Comparison of ENCODE assay signal across 18 cellular contexts in genomic region chr2:75041791-75042231, GRCh38.
DNase-seq lines count a peak whose midpoint lies in the region; ATAC-seq and TF ChIP-seq lines count a peak whose summit lies in the region.
"Had no signal": no experiment of that assay in that cellular context is flagged by ENCODE, and none has a peak within 500 bp of the region (broad histone marks: within the 10 kb centered on the region; RNA-seq: fewer than 3 reads in every experiment).

No MANE protein-coding gene starts in this region.

- DNase-seq in IMR-90, result peak; percentile 5
- DNase-seq in esophagus muscularis mucosa (ENCODE audit: extremely low spot score), result peak; percentile 29
- no peak for DNase-seq in lower lobe of right lung
- no peak for DNase-seq in activated naive CD4-positive, alpha-beta T cell (lab: John Stamatoyannopoulos, UW)
- no peak for DNase-seq in endothelial cell (ENCODE audit: low spot score)
- DNase-seq in thyroid gland, result no peak
- DNase-seq: activated naive CD8-positive, alpha-beta T cell treated with anti-CD3 and anti-CD28 coated beads, Interleukin-2, amount 50 U/mL, for 24 hours; effector CD4-positive, alpha-beta T cell; KG1; NCI-H1092; NCI-H510A; retina had no signal

- TF ChIP-seq POLR2A in IMR-90 (IDR thresholded peaks at IDR 0.05; ENCODE audit: low read depth, low read length) (no peak), esophagus muscularis mucosa (IDR thresholded peaks at IDR 0.05; ENCODE audit: low read depth) (no peak), thyroid gland (IDR thresholded peaks at IDR 0.05) (no peak)

- no peak overlapping the region for H3K4me3 Mint-ChIP-seq in endothelial cell (ENCODE audit: unreplicated experiment)
- H3K4me3 Mint-ChIP-seq: activated naive CD8-positive, alpha-beta T cell treated with anti-CD3 and anti-CD28 coated beads, Interleukin-2, amount 50 U/mL, for 24 hours; stimulated activated naive CD8-positive, alpha-beta T cell treated with anti-CD3 and anti-CD28 coated beads, Interleukin-15, Interleukin-2, amounts not matched to agents 100 ng/mL and 50 ng/mL, for 24 hours had no signal

- no peaks in the 10 kb centered on the region for H3K36me3 Mint-ChIP-seq in endothelial cell (ENCODE audit: low read depth, unreplicated experiment)

- no peaks in the 10 kb centered on the region for H3K27me3 Mint-ChIP-seq in endothelial cell (ENCODE audit: unreplicated experiment)
- H3K27me3 Mint-ChIP-seq: activated naive CD8-positive, alpha-beta T cell treated with anti-CD3 and anti-CD28 coated beads, Interleukin-2, amount 50 U/mL, for 24 hours; stimulated activated naive CD8-positive, alpha-beta T cell treated with anti-CD3 and anti-CD28 coated beads, Interleukin-15, Interleukin-2, amounts not matched to agents 100 ng/mL and 50 ng/mL, for 24 hours had no signal

- H3K9me1 ChIP-seq in IMR-90 (ENCODE audit: insufficient read depth, low read length), result peaks cover 4% of the 10 kb centered on the region; the same call in 1 of the 2 replicates

- peak overlapping the region; percentile 62 for H2AK9ac ChIP-seq in IMR-90 (replicated peaks; ENCODE audit: low read depth, low read length, poor library complexity)

- H2AFZ ChIP-seq in IMR-90 (replicated peaks; ENCODE audit: low read length, poor library complexity), result peak overlapping the region; percentile 59

- H4K91ac ChIP-seq in IMR-90 (ENCODE audit: insufficient read depth, low read depth, low read length), result peak overlapping the region; percentile 19; the same call in 1 of the 2 replicates

- H3K27me3 ChIP-seq in BLaER1 (no peaks in the 10 kb centered on the region), IMR-90 (ENCODE audit: control insufficient read depth, insufficient read depth, low read length) (no peaks in the 10 kb centered on the region), esophagus muscularis mucosa (no peaks in the 10 kb centered on the region), lower lobe of right lung (ENCODE audit: low read depth) (no peaks in the 10 kb centered on the region), thyroid gland (no peaks in the 10 kb centered on the region)
- H3K27me3 ChIP-seq: cardiac muscle cell had no signal

- peak overlapping the region in 1 of 2 experiments; percentile 68; a peak in 1 of 4 replicates for H4K8ac ChIP-seq in IMR-90 (ENCODE audit: low read depth in 2 of 2, low read length in 2 of 2)

- H3K9ac ChIP-seq in BLaER1, result no peak overlapping the region
- H3K9ac ChIP-seq in IMR-90 (ENCODE audit: low read depth, low read length), result no peak overlapping the region

- no peak overlapping the region for H2BK20ac ChIP-seq in IMR-90 (ENCODE audit: low read depth, low read length)

- H2BK5ac ChIP-seq in IMR-90 (ENCODE audit: low read depth, low read length, poor library complexity, severe bottlenecking), result no peak overlapping the region

- intact Hi-C loops in IMR-90 (cut with micrococcal nuclease), result no loop called here
- intact Hi-C loops in esophagus muscularis mucosa (cut with DNase I), result no loop called here
- intact Hi-C loops in lower lobe of right lung (cut with DNase I), result no loop called here
- intact Hi-C loops in thyroid gland (cut with DNase I), result no loop called here

- POLR2A ChIA-PET in IMR-90 (lab: Charles Lee; ENCODE audit: unreplicated experiment), result no interaction called here

- 0 out of 2 replicates have a peak overlapping the region, but pooled peaks have one; percentile 38 for H2BK120ac ChIP-seq in IMR-90 (ENCODE audit: low read depth, low read length)

- H3K36me3 ChIP-seq in BLaER1, result no peaks in the 10 kb centered on the region
- H3K36me3 ChIP-seq in IMR-90 (ENCODE audit: control insufficient read depth, insufficient read depth, low read length), result no peaks in the 10 kb centered on the region; the same call in 1 of the 2 replicates
- H3K36me3 ChIP-seq in esophagus muscularis mucosa, result no peaks in the 10 kb centered on the region
- no peaks in the 10 kb centered on the region for H3K36me3 ChIP-seq in lower lobe of right lung
- H3K36me3 ChIP-seq in thyroid gland, result no peaks in the 10 kb centered on the region
- H3K36me3 ChIP-seq: cardiac muscle cell, HAP-1 had no signal

- H4K20me1 ChIP-seq in BLaER1, result no peaks in the 10 kb centered on the region
- H4K20me1 ChIP-seq in IMR-90 (ENCODE audit: insufficient read depth, low read length), result no peaks in the 10 kb centered on the region

- H3K27ac ChIP-seq in BLaER1 (no peak overlapping the region), IMR-90 (ENCODE audit: insufficient read depth, low read length) (no peak overlapping the region), esophagus muscularis mucosa (replicated peaks in 1 of 4) (peak overlapping the region in 1 of 4 donors; percentile 30), lower lobe of right lung (peak overlapping the region; percentile 2), thyroid gland (peak overlapping the region in 1 of 3 donors; percentile 16)
- H3K27ac ChIP-seq: cardiac muscle cell had no signal

- no peak for TF ChIP-seq EP300 in esophagus muscularis mucosa (IDR thresholded peaks at IDR 0.05)

- peak overlapping the region; percentile 32; the same call in 1 of the 2 replicates for H3K4ac ChIP-seq in IMR-90 (ENCODE audit: low read depth, low read length)

- in situ Hi-C loops in IMR-90 (cut with MboI; ENCODE audit: low sequenced_read_pairs), result no loop called here

- no peaks in the 10 kb centered on the region for H3K9me3 Mint-ChIP-seq in endothelial cell (ENCODE audit: unreplicated experiment)
- H3K9me3 Mint-ChIP-seq: activated naive CD8-positive, alpha-beta T cell treated with anti-CD3 and anti-CD28 coated beads, Interleukin-2, amount 50 U/mL, for 24 hours; stimulated activated naive CD8-positive, alpha-beta T cell treated with anti-CD3 and anti-CD28 coated beads, Interleukin-15, Interleukin-2, amounts not matched to agents 100 ng/mL and 50 ng/mL, for 24 hours had no signal

- no peak overlapping the region for H3K4me3 ChIP-seq in BLaER1
- no peak overlapping the region for H3K4me3 ChIP-seq in IMR-90 (ENCODE audit: insufficient read depth, low read depth, low read length)
- no peak overlapping the region for H3K4me3 ChIP-seq in esophagus muscularis mucosa
- H3K4me3 ChIP-seq in lower lobe of right lung, result no peak overlapping the region
- no peak overlapping the region for H3K4me3 ChIP-seq in thyroid gland (replicated peaks in 1 of 3)
- H3K4me3 ChIP-seq: cardiac muscle cell, HAP-1 had no signal

- H3K4me2 ChIP-seq in BLaER1 (peak overlapping the region; percentile 22; the same call in 1 of the 2 replicates), IMR-90 (ENCODE audit: low read depth, low read length) (peak overlapping the region; percentile 5; the same call in 1 of the 2 replicates)

- dilution Hi-C loops in IMR-90 (cut with HindIII; ENCODE audit: low sequenced_read_pairs, unreplicated experiment), result no loop called here

- H3K9me3 ChIP-seq in BLaER1 (no peaks in the 10 kb centered on the region), IMR-90 (ENCODE audit: control insufficient read depth, insufficient read depth, low read length) (no peaks in the 10 kb centered on the region), esophagus muscularis mucosa (no peaks in the 10 kb centered on the region), lower lobe of right lung (no peaks in the 10 kb centered on the region), thyroid gland (no peaks in the 10 kb centered on the region)
- H3K9me3 ChIP-seq: HAP-1 had no signal

- CTCF ChIA-PET in IMR-90 (lab: Yijun Ruan, JAX), result no interaction called here

- H3K18ac ChIP-seq in IMR-90 (ENCODE audit: low read depth, low read length), result peak overlapping the region; percentile 24; the same call in 1 of the 2 replicates

- no peak overlapping the region for H2BK15ac ChIP-seq in IMR-90 (ENCODE audit: low read depth, low read length)

- BruUV-seq in IMR-90 (replicated peaks; lab: Mats Ljungman, UMichigan), result no TSS peak

- no peak overlapping the region for H3K23ac ChIP-seq in IMR-90 (ENCODE audit: low read depth, low read length)

- TF ChIP-seq CTCF in IMR-90 (conservative IDR thresholded peaks at IDR 0.05; ENCODE audit: low read depth, low read length) (no peak), esophagus muscularis mucosa (IDR thresholded peaks at IDR 0.05) (no peak), lower lobe of right lung (IDR thresholded peaks at IDR 0.05) (no peak), endothelial cell (IDR thresholded peaks at IDR 0.05; ENCODE audit: unreplicated experiment) (no peak), thyroid gland (IDR thresholded peaks at IDR 0.05) (no peak)

- ATAC-seq in IMR-90 (ENCODE audit: low read depth), result no peak; the same call in 1 of the 2 replicates
- peak in 1 of 2 donors; percentile 49 for ATAC-seq in lower lobe of right lung
- no peak for ATAC-seq in HG03439 (IDR thresholded peaks at IDR 0.05; ENCODE audit: unreplicated experiment)
- ATAC-seq: activated CD4-positive, CD25-positive, alpha-beta regulatory T cell treated with anti-CD3 and anti-CD28 coated beads, Interleukin-2, amount 50 U/mL, for 24 hours; activated naive CD8-positive, alpha-beta T cell treated with anti-CD3 and anti-CD28 coated beads, Interleukin-2, amount 50 U/mL, for 24 hours had no signal

- no peak overlapping the region for H3K27ac Mint-ChIP-seq in endothelial cell (ENCODE audit: unreplicated experiment)
- H3K27ac Mint-ChIP-seq: activated naive CD8-positive, alpha-beta T cell treated with anti-CD3 and anti-CD28 coated beads, Interleukin-2, amount 50 U/mL, for 24 hours; stimulated activated naive CD8-positive, alpha-beta T cell treated with anti-CD3 and anti-CD28 coated beads, Interleukin-15, Interleukin-2, amounts not matched to agents 100 ng/mL and 50 ng/mL, for 24 hours had no signal

- no peak for TF ChIP-seq RAD21 in IMR-90 (IDR thresholded peaks at IDR 0.05; ENCODE audit: low read length)

- 100% methylated on average over 1 of the region's 3 CpGs; no CpG with 5 or more reads in 1 of the 2 experiments for WGBS in IMR-90 (ENCODE audit: extremely low coverage in 2 of 2, insufficient read length in 1 of 2), 2 experiments
- 78% methylated on average over 3 of the region's 3 CpGs for WGBS in esophagus muscularis mucosa
- WGBS in thyroid gland, 2 donors, result 75 to 76% methylated on average over 3 of the region's 3 CpGs

- 0 out of 2 replicates have a peak overlapping the region, but pooled peaks have one; percentile 44 for H3K14ac ChIP-seq in IMR-90 (replicated peaks; ENCODE audit: low read depth, low read length)

- H3K79me1 ChIP-seq in IMR-90 (ENCODE audit: low read depth in 1 of 2, low read length in 2 of 2), result no peaks in the 10 kb centered on the region; a peak in 1 of 4 replicates

- H3K56ac ChIP-seq in IMR-90 (ENCODE audit: extremely low read depth, insufficient read depth, low read length), result no peak overlapping the region

- peak overlapping the region; percentile 15; the same call in 1 of the 2 replicates for H4K5ac ChIP-seq in IMR-90 (ENCODE audit: low read depth, low read length)

- H3K4me1 ChIP-seq in BLaER1 (peaks cover 5% of the 10 kb centered on the region; the same call in 1 of the 2 replicates), IMR-90 (ENCODE audit: control insufficient read depth, insufficient read depth, low read length) (peaks cover 5% of the 10 kb centered on the region; the same call in 1 of the 2 replicates), esophagus muscularis mucosa (peaks cover 0 to 12% (median 4%) of the 10 kb centered on the region in 4 donors), lower lobe of right lung (peaks cover 16% of the 10 kb centered on the region), thyroid gland (peaks cover 0 to 10% of the 10 kb centered on the region in 2 donors)
- H3K4me1 ChIP-seq: HAP-1 had no signal

- no peak overlapping the region for H2AK5ac ChIP-seq in IMR-90 (ENCODE audit: low read depth, low read length)

- H3K4me1 Mint-ChIP-seq in endothelial cell (ENCODE audit: unreplicated experiment), result peaks cover 6% of the 10 kb centered on the region

Comparison
In these comparisons a context has a peak if more than half of its experiments do, and no peak if none do; other contexts are left out.
1. DNase-seq: peak in IMR-90 (single experiment) and esophagus muscularis mucosa (single experiment); none in lower lobe of right lung (single experiment), activated naive CD4-positive, alpha-beta T cell (0 of 4), endothelial cell (single experiment) and thyroid gland (0 of 2).